Comparison of ENCODE assay signal across 11 cellular contexts in the genomic region with DNA sequence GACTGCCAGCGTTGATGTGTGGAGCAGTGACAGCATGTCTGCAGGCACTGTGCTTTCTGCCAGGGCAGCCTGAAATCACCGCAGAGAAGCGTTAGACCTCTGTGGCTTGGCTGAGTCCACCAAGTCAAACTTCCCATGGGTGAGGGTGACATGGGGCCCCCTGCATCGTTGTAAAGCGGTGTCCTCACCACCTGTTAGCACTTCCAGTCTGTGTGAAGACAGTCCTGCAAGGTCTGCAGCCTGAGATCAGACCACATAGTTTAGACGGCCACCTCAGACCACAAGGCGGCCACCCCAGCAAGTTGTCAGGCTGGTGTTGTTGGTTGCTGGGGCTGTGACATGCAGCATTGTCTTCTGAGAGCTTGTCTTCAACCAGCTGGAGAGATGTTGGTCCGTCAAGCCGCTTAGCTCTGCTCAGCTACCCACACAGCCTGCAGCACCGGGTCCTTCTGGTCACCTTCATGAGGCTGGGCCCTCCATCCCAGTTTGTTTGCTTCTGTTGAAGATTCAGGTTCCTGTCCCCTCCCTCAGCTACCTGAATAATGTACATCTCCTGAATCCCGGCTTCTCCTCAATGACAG.
A peak's percentile ranks its signal among the peaks of the same experiment; 100 is the strongest.
DNase-seq lines count a peak whose midpoint lies in the region; ATAC-seq and TF ChIP-seq lines count a peak whose summit lies in the region.
"Had no signal": no experiment of that assay in that cellular context is flagged by ENCODE, and none has a peak within 500 bp of the region (broad histone marks: within the 10 kb centered on the region; RNA-seq: fewer than 3 reads in every experiment).

No MANE protein-coding gene starts in this region.

- no peaks in the 10 kb centered on the region for H3K27me3 ChIP-seq in CD8-positive, alpha-beta memory T cell (ENCODE audit: insufficient read depth, low read length, poor library complexity, severe bottlenecking)
- no peaks in the 10 kb centered on the region for H3K27me3 ChIP-seq in testis

- 84 to 88% methylated on average over 10 to 11 of the region's 11 CpGs for WGBS in testis, 2 donors

- peak overlapping the region; percentile 90 to 99 (median 93) for H3K4me3 Mint-ChIP-seq in CD8-positive, alpha-beta memory T cell
- peak overlapping the region; percentile 64 for H3K4me3 Mint-ChIP-seq in activated CD4-positive, alpha-beta memory T cell treated with anti-CD3 and anti-CD28 coated beads, Interleukin-2, amount 10 ng/mL, durations not matched to agents 7 days and 5 days
- peak overlapping the region; percentile 97 for H3K4me3 Mint-ChIP-seq in natural killer cell treated with Interleukin-12 subunit alpha and Interleukin-12 subunit beta and Interleukin-15 and Interleukin-18, amount 100 ng/mL, for 72 hours

- peak; percentile 48 for ATAC-seq in HG03432 (IDR thresholded peaks at IDR 0.05; ENCODE audit: unreplicated experiment)
- peak; percentile 88 to 90 for ATAC-seq in natural killer cell treated with Interleukin-12 subunit alpha and Interleukin-12 subunit beta and Interleukin-15 and Interleukin-18, amount 100 ng/mL, for 72 hours
- no peak for ATAC-seq in HG03135 (IDR thresholded peaks at IDR 0.05; ENCODE audit: unreplicated experiment)

- no peaks in the 10 kb centered on the region for H3K9me3 ChIP-seq in CD8-positive, alpha-beta memory T cell (ENCODE audit: low read length)
- no peaks in the 10 kb centered on the region for H3K9me3 ChIP-seq in testis

- H3K4me3 ChIP-seq in CD8-positive, alpha-beta memory T cell (ENCODE audit: low read length): peak overlapping the region; percentile 41
- H3K4me3 ChIP-seq in testis: no peak overlapping the region

- peaks cover 0 to 8% (median 0%) of the 10 kb centered on the region in 3 donors for H3K36me3 Mint-ChIP-seq in CD8-positive, alpha-beta memory T cell
- no peaks in the 10 kb centered on the region for H3K36me3 Mint-ChIP-seq in activated CD4-positive, alpha-beta memory T cell treated with anti-CD3 and anti-CD28 coated beads, Interleukin-2, amount 10 ng/mL, durations not matched to agents 7 days and 5 days (ENCODE audit: low read depth)
- no peaks in the 10 kb centered on the region for H3K36me3 Mint-ChIP-seq in natural killer cell treated with Interleukin-12 subunit alpha and Interleukin-12 subunit beta and Interleukin-15 and Interleukin-18, amount 100 ng/mL, for 72 hours

- peak overlapping the region; percentile 91 to 100 (median 97) for H3K27ac Mint-ChIP-seq in CD8-positive, alpha-beta memory T cell
- peak overlapping the region; percentile 65 for H3K27ac Mint-ChIP-seq in activated CD4-positive, alpha-beta memory T cell treated with anti-CD3 and anti-CD28 coated beads, Interleukin-2, amount 10 ng/mL, durations not matched to agents 7 days and 5 days
- H3K27ac Mint-ChIP-seq in natural killer cell treated with Interleukin-12 subunit alpha and Interleukin-12 subunit beta and Interleukin-15 and Interleukin-18, amount 100 ng/mL, for 72 hours: peak overlapping the region; percentile 94 to 96

- H3K9me3 Mint-ChIP-seq in CD8-positive, alpha-beta memory T cell: no peaks in the 10 kb centered on the region
- H3K9me3 Mint-ChIP-seq in activated CD4-positive, alpha-beta memory T cell treated with anti-CD3 and anti-CD28 coated beads, Interleukin-2, amount 10 ng/mL, durations not matched to agents 7 days and 5 days: no peaks in the 10 kb centered on the region
- no peaks in the 10 kb centered on the region for H3K9me3 Mint-ChIP-seq in natural killer cell treated with Interleukin-12 subunit alpha and Interleukin-12 subunit beta and Interleukin-15 and Interleukin-18, amount 100 ng/mL, for 72 hours

- peak overlapping the region; percentile 45 for H3K27ac ChIP-seq in CD8-positive, alpha-beta memory T cell (ENCODE audit: low read depth, low read length)
- no peak overlapping the region for H3K27ac ChIP-seq in testis

- H3K4me1 Mint-ChIP-seq in CD8-positive, alpha-beta memory T cell: peaks cover 30 to 47% (median 42%) of the 10 kb centered on the region in 3 donors
- H3K4me1 Mint-ChIP-seq in activated CD4-positive, alpha-beta memory T cell treated with anti-CD3 and anti-CD28 coated beads, Interleukin-2, amount 10 ng/mL, durations not matched to agents 7 days and 5 days: peaks cover 46% of the 10 kb centered on the region
- H3K4me1 Mint-ChIP-seq in natural killer cell treated with Interleukin-12 subunit alpha and Interleukin-12 subunit beta and Interleukin-15 and Interleukin-18, amount 100 ng/mL, for 72 hours (ENCODE audit: low read depth in 2 of 2): peaks cover 80% of the 10 kb centered on the region in 2 donors

- peaks cover 31% of the 10 kb centered on the region for H3K4me1 ChIP-seq in CD8-positive, alpha-beta memory T cell (ENCODE audit: insufficient read depth, low read length)
- H3K4me1 ChIP-seq in testis: no peaks in the 10 kb centered on the region

- H3K27me3 Mint-ChIP-seq in CD8-positive, alpha-beta memory T cell: no peaks in the 10 kb centered on the region
- no peaks in the 10 kb centered on the region for H3K27me3 Mint-ChIP-seq in activated CD4-positive, alpha-beta memory T cell treated with anti-CD3 and anti-CD28 coated beads, Interleukin-2, amount 10 ng/mL, durations not matched to agents 7 days and 5 days
- no peaks in the 10 kb centered on the region for H3K27me3 Mint-ChIP-seq in natural killer cell treated with Interleukin-12 subunit alpha and Interleukin-12 subunit beta and Interleukin-15 and Interleukin-18, amount 100 ng/mL, for 72 hours

- POLR2A ChIA-PET in CD8-positive, alpha-beta memory T cell (lab: Charles Lee): interaction anchor here (0.5 to 1.7 kb wide), 3 partner anchors 10 to 45 kb away, joined by 4 to 12 read pairs (median 4); no protein-coding TSS in a partner anchor
- POLR2A ChIA-PET in activated CD4-positive, alpha-beta memory T cell treated with anti-CD3 and anti-CD28 coated beads, Interleukin-2, amount 10 ng/mL, durations not matched to agents 7 days and 5 days (lab: Charles Lee): interaction anchor here (0.9 kb wide), 1 partner anchor 98 kb away, joined by 3 read pairs; no protein-coding TSS in a partner anchor

- peak in 2 of 5 donors; percentile 59 to 63 for DNase-seq in CD8-positive, alpha-beta memory T cell
- DNase-seq in activated CD4-positive, alpha-beta memory T cell treated with anti-CD3 and anti-CD28 coated beads, Interleukin-2, amount 10 ng/mL, durations not matched to agents 7 days and 5 days: no peak
- peak; percentile 90 for DNase-seq in natural killer cell treated with Interleukin-12 subunit alpha and Interleukin-12 subunit beta and Interleukin-15 and Interleukin-18, amount 100 ng/mL, for 72 hours (ENCODE audit: low spot score)
- DNase-seq in stimulated activated CD4-positive, alpha-beta T cell treated with anti-CD3 and anti-CD28 coated beads, Interleukin-4, amount 100 ng/mL, for 1 hour: no peak
- DNase-seq in 8988T (no peak), testis (no peak)
- DNase-seq: activated CD4-positive, alpha-beta T cell treated with anti-CD3 and anti-CD28 coated beads, Interleukin-2, amount 50 U/mL, for 4 hours; midbrain; SW 1271 had no signal

- intact Hi-C loops in testis (cut with DNase I; ENCODE audit: low total_unique reads): no loop called here

- TF ChIP-seq POLR2A in testis (IDR thresholded peaks at IDR 0.05): no peak

- no peaks in the 10 kb centered on the region for H3K36me3 ChIP-seq in CD8-positive, alpha-beta memory T cell (ENCODE audit: insufficient read depth, low read length)
- H3K36me3 ChIP-seq in testis (ENCODE audit: low read depth, missing control alignments): no peaks in the 10 kb centered on the region

- CTCF ChIA-PET in CD8-positive, alpha-beta memory T cell (lab: Charles Lee): interaction anchor here (0.9 to 7.2 kb wide), 12 partner anchors 10 to 99 kb away, joined by 3 to 75 read pairs (median 8); no protein-coding TSS in a partner anchor
- CTCF ChIA-PET in activated CD4-positive, alpha-beta memory T cell treated with anti-CD3 and anti-CD28 coated beads, Interleukin-2, amount 10 ng/mL, durations not matched to agents 7 days and 5 days (lab: Charles Lee): interaction anchor here (2.7 to 9.5 kb wide), 4 partner anchors 13 to 101 kb away, joined by 17 to 82 read pairs (median 19); no protein-coding TSS in a partner anchor

- TF ChIP-seq CTCF in testis (IDR thresholded peaks at IDR 0.05): no peak
